Comparison of ENCODE assay signal across 8 cellular contexts in genomic region chr5:42756630-42757601, GRCh38. TPM values are rescaled to one million over a fixed set of nuclear protein-coding genes. Genes with fewer than 3 reads are reported as not detected.
DNase-seq lines count a peak whose midpoint lies in the region; ATAC-seq and TF ChIP-seq lines count a peak whose summit lies in the region.

A gene with protein sequence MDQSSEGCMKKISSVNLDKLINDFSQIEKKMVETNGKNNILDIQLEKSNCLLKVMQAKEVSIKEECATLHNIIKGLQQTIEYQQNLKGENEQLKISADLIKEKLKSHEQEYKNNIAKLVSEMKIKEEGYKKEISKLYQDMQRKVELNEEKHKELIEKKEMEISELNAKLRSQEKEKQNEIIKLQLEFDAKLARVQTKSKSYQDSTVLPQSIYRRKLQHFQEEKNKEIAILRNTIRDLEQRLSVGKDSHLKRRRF (plus strand): TSS chr5:42756818. CDS start chr5:42759122, 2,304 bp downstream.

- TF ChIP-seq CTCF in activated B cell treated with CpG ODN at 0.5 μM for 24 hours (IDR thresholded peaks at IDR 0.05), result no peak

- H3K36me3 Mint-ChIP-seq in activated B cell treated with CpG ODN at 0.5 μM for 24 hours (ENCODE audit: low read depth) (peaks cover 5% of the 10 kb centered on the region), memory B cell (no peaks in the 10 kb centered on the region)
- H3K36me3 Mint-ChIP-seq in central memory CD8-positive, alpha-beta T cell (ENCODE audit: insufficient read depth), result peaks cover 5% of the 10 kb centered on the region

- intact Hi-C loops in activated B cell treated with CpG ODN at 0.5 μM for 24 hours (cut with micrococcal nuclease), result no loop called here

- CTCF ChIA-PET in activated B cell treated with CpG ODN at 0.5 μM for 24 hours (lab: Charles Lee), result no interaction called here

- POLR2A ChIA-PET in activated B cell treated with CpG ODN at 0.5 μM for 24 hours (lab: Charles Lee), result interaction anchor here (0.6 kb wide), 1 partner anchor 193 kb away, joined by 5 read pairs; no protein-coding TSS in a partner anchor

- no peaks in the 10 kb centered on the region for H3K27me3 Mint-ChIP-seq in activated B cell treated with CpG ODN at 0.5 μM for 24 hours
- peaks cover 29% of the 10 kb centered on the region for H3K27me3 Mint-ChIP-seq in central memory CD8-positive, alpha-beta T cell
- H3K27me3 Mint-ChIP-seq in memory B cell, result peaks cover 3% of the 10 kb centered on the region

- DNase-seq in activated B cell treated with CpG ODN at 0.5 μM for 24 hours (peak; percentile 16), memory B cell (ENCODE audit: low spot score in 2 of 2) (no peak), GF-D8 (lab: John Stamatoyannopoulos, UW) (no peak), NCI-H1105 (lab: John Stamatoyannopoulos, UW) (no peak)
- peak; percentile 20 to 32 for DNase-seq in central memory CD8-positive, alpha-beta T cell (ENCODE audit: low spot score in 2 of 2)
- DNase-seq in stimulated activated CD8-positive, alpha-beta memory T cell treated with anti-CD3 and anti-CD28 coated beads, Interleukin-4, amount 100 ng/mL, for 48 hours, result peak; percentile 75

- ATAC-seq in GM18873 (IDR thresholded peaks at IDR 0.05; ENCODE audit: low FRiP score, unreplicated experiment) (peak; percentile 87), HG03135 (IDR thresholded peaks at IDR 0.05; ENCODE audit: unreplicated experiment) (peak; percentile 94), activated B cell treated with CpG ODN at 0.5 μM for 24 hours (ENCODE audit: low read depth) (peak; percentile 87), memory B cell (ENCODE audit: low read depth) (peak; percentile 87)
- ATAC-seq in central memory CD8-positive, alpha-beta T cell (replicated peaks; ENCODE audit: extremely low read depth, poor library complexity, severe bottlenecking), result peak; percentile 88

- H3K4me3 Mint-ChIP-seq in activated B cell treated with CpG ODN at 0.5 μM for 24 hours (peak within 1 kb of the TSS; percentile 86), memory B cell (peak within 1 kb of the TSS; percentile 84)
- peak within 1 kb of the TSS; percentile 86 for H3K4me3 Mint-ChIP-seq in central memory CD8-positive, alpha-beta T cell

- no peaks in the 10 kb centered on the region for H3K9me3 Mint-ChIP-seq in activated B cell treated with CpG ODN at 0.5 μM for 24 hours
- no peaks in the 10 kb centered on the region for H3K9me3 Mint-ChIP-seq in central memory CD8-positive, alpha-beta T cell
- H3K9me3 Mint-ChIP-seq in memory B cell, result no peaks in the 10 kb centered on the region

- peak within 1 kb of the TSS; percentile 69 for H3K27ac Mint-ChIP-seq in activated B cell treated with CpG ODN at 0.5 μM for 24 hours
- peak within 1 kb of the TSS; percentile 83 for H3K27ac Mint-ChIP-seq in central memory CD8-positive, alpha-beta T cell (ENCODE audit: low read depth)
- peak within 1 kb of the TSS; percentile 28 for H3K27ac Mint-ChIP-seq in memory B cell

- H3K4me1 Mint-ChIP-seq in activated B cell treated with CpG ODN at 0.5 μM for 24 hours (peaks cover 10% of the 10 kb centered on the region), memory B cell (peaks cover 5% of the 10 kb centered on the region)
- peaks cover 11% of the 10 kb centered on the region for H3K4me1 Mint-ChIP-seq in central memory CD8-positive, alpha-beta T cell

RNA-seq across cellular contexts. Expression of the gene that starts here (rescaled TPM):
- total RNA-seq in activated B cell treated with CpG ODN at 0.5 μM for 24 hours, result 6.4 and 6.9 TPM in 2 replicates

Comparison
In these comparisons a context has a peak if more than half of its experiments do, and no peak if none do; other contexts are left out.
1. DNase-seq: peak in activated B cell treated with CpG ODN at 0.5 μM for 24 hours (single experiment), central memory CD8-positive, alpha-beta T cell (2 of 2) and stimulated activated CD8-positive, alpha-beta memory T cell treated with anti-CD3 and anti-CD28 coated beads, Interleukin-4, amount 100 ng/mL, for 48 hours (single experiment); none in memory B cell (0 of 2), GF-D8 (single experiment) and NCI-H1105 (single experiment).
2. H3K27ac Mint-ChIP-seq: peak in every context shown above with its lines; median percentile 83 in central memory CD8-positive, alpha-beta T cell; 69 in activated B cell treated with CpG ODN at 0.5 μM for 24 hours; 28 in memory B cell.
3. Peak in every context shown above with its lines, with median percentiles within 50 percentile points of each other: ATAC-seq and H3K4me3 Mint-ChIP-seq.